ENCODE assay signal across 1 cellular context in genomic region chr14:37559386-37559785, GRCh38.
TF ChIP-seq lines count a peak whose summit lies in the region.

No MANE protein-coding gene starts in this region.

TF ChIP-seq in H1, 55 proteins besides CTCF, POLR2A, EP300 and RAD21:
- TF ChIP-seq CHD1 (IDR thresholded peaks at IDR 0.05; ENCODE audit: low read depth, low read length): no peak
- no peak for TF ChIP-seq KDM1A (IDR thresholded peaks at IDR 0.05; ENCODE audit: borderline replicate concordance, low read length)
- TF ChIP-seq USF2 (IDR thresholded peaks at IDR 0.05; ENCODE audit: low read length): no peak
- no peak for TF ChIP-seq CBX5 (IDR thresholded peaks at IDR 0.05; ENCODE audit: low read depth, low read length)
- no peak for TF ChIP-seq TAF7 (optimal IDR thresholded peaks at IDR 0.05; ENCODE audit: borderline replicate concordance, low read depth, low read length)
